In the genomic region with DNA sequence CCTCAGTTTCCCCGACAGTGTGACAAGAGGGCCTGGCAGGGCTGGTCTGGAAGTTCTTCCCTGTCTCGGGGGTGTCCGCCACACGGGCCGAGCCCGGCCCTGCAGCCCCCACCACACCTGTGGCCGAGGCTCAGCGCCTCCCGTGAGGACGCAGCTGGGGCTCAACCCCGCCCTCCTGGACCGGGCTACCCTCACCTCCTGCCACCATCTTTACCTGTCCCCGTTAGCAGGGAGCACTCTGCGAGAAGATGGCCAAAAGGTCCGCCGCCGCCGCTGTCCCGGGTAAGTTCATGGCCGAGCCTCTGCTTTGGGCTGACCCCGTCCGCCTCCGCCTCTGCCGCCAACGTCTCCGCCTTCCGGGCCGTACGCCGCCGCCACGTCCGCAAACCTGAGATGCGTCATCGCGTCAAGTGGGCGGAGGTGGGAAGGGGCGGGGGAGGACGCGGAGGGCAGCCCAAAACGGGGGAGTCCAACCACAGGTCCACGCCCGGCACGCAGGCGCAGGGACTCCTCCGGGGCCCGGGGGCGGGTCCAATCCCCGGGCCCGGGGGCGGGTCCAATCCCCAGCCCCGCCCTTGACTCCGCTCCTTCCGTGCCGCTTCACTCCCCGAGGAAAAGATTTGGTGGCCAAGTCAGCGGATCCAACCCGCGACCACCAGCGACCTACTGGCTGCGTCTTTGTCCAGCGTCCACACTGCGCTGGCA, we compare ENCODE assay signal across 1 cellular context.
TF ChIP-seq lines count a peak whose summit lies in the region.

A gene (minus strand): TSS at position 351 of the 705 bp plus-strand sequence. CDS start 4,295 bp downstream, outside the sequence.

TF ChIP-seq in SK-N-SH, 30 proteins besides CTCF, POLR2A, EP300 and RAD21 (continued from another document):
- TF ChIP-seq RXRA (IDR thresholded peaks at IDR 0.05; ENCODE audit: borderline replicate concordance, low read depth): no peak
- no peak for TF ChIP-seq EZH2phosphoT487 (IDR thresholded peaks at IDR 0.05; ENCODE audit: borderline replicate concordance, low read depth)
- TF ChIP-seq POLR2AphosphoS5 (IDR thresholded peaks at IDR 0.05; ENCODE audit: low read depth, low read length): peak; percentile 82; the same call in 1 of the 2 replicates
- TF ChIP-seq, protein P1, sequence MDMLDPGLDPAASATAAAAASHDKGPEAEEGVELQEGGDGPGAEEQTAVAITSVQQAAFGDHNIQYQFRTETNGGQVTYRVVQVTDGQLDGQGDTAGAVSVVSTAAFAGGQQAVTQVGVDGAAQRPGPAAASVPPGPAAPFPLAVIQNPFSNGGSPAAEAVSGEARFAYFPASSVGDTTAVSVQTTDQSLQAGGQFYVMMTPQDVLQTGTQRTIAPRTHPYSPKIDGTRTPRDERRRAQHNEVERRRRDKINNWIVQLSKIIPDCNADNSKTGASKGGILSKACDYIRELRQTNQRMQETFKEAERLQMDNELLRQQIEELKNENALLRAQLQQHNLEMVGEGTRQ (IDR thresholded peaks at IDR 0.05; ENCODE audit: borderline replicate concordance, low read depth, low read length): no peak
- TF ChIP-seq, protein P2, sequence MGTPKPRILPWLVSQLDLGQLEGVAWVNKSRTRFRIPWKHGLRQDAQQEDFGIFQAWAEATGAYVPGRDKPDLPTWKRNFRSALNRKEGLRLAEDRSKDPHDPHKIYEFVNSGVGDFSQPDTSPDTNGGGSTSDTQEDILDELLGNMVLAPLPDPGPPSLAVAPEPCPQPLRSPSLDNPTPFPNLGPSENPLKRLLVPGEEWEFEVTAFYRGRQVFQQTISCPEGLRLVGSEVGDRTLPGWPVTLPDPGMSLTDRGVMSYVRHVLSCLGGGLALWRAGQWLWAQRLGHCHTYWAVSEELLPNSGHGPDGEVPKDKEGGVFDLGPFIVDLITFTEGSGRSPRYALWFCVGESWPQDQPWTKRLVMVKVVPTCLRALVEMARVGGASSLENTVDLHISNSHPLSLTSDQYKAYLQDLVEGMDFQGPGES (IDR thresholded peaks at IDR 0.05; ENCODE audit: low read depth, low read length): no peak
- TF ChIP-seq GATA2 (CRISPR knock-in tag; IDR thresholded peaks at IDR 0.05): no peak
- TF ChIP-seq, protein P3, sequence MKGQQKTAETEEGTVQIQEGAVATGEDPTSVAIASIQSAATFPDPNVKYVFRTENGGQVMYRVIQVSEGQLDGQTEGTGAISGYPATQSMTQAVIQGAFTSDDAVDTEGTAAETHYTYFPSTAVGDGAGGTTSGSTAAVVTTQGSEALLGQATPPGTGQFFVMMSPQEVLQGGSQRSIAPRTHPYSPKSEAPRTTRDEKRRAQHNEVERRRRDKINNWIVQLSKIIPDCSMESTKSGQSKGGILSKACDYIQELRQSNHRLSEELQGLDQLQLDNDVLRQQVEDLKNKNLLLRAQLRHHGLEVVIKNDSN (IDR thresholded peaks at IDR 0.05; ENCODE audit: borderline replicate concordance, low read depth): 0 out of 2 replicates have a peak, but pooled peaks have one; percentile 6
- no peak for TF ChIP-seq FOXM1 (IDR thresholded peaks at IDR 0.05; ENCODE audit: low read depth)
- TF ChIP-seq MXI1 (IDR thresholded peaks at IDR 0.05; ENCODE audit: low read depth, low read length): peak; percentile 70; the same call in 1 of the 2 replicates
- TF ChIP-seq YY1 (IDR thresholded peaks at IDR 0.05; ENCODE audit: low read depth): peak; percentile 64; the same call in 1 of the 2 replicates
- peak; percentile 61 for TF ChIP-seq TAF1 (IDR thresholded peaks at IDR 0.05; ENCODE audit: borderline replicate concordance, low read depth, low read length)
- TF ChIP-seq CHD2 (IDR thresholded peaks at IDR 0.05; ENCODE audit: low read length, partially characterized antibody): peak; percentile 34
- TF ChIP-seq FOSL2 (IDR thresholded peaks at IDR 0.05; ENCODE audit: borderline replicate concordance, low read depth): no peak
- TF ChIP-seq RCOR1 (IDR thresholded peaks at IDR 0.05; ENCODE audit: low read length): no peak
- no peak for TF ChIP-seq TEAD4 (IDR thresholded peaks at IDR 0.05; ENCODE audit: borderline replicate concordance, insufficient read depth)
- TF ChIP-seq FOXJ3 (CRISPR knock-in tag; IDR thresholded peaks at IDR 0.05): peak; percentile 51; the same call in 1 of the 2 replicates
- TF ChIP-seq JUND (IDR thresholded peaks at IDR 0.05): no peak
- no peak for TF ChIP-seq GABPA (IDR thresholded peaks at IDR 0.05; ENCODE audit: low read depth)
- TF ChIP-seq, protein P4, sequence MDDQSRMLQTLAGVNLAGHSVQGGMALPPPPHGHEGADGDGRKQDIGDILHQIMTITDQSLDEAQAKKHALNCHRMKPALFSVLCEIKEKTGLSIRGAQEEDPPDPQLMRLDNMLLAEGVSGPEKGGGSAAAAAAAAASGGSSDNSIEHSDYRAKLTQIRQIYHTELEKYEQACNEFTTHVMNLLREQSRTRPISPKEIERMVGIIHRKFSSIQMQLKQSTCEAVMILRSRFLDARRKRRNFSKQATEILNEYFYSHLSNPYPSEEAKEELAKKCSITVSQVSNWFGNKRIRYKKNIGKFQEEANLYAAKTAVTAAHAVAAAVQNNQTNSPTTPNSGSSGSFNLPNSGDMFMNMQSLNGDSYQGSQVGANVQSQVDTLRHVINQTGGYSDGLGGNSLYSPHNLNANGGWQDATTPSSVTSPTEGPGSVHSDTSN (IDR thresholded peaks at IDR 0.05): no peak
- peak; percentile 77 for TF ChIP-seq ELF1 (IDR thresholded peaks at IDR 0.05)
- TF ChIP-seq NRF1 (IDR thresholded peaks at IDR 0.05; ENCODE audit: low read depth, low read length): peak; percentile 92
